ENCODE assay signal across 8 cellular contexts in genomic region chr9:91193658-91194391, GRCh38.
DNase-seq lines count a peak whose midpoint lies in the region; ATAC-seq and TF ChIP-seq lines count a peak whose summit lies in the region.

No MANE protein-coding gene starts in this region.

- intact Hi-C loops in psoas muscle (cut with DNase I) = loop anchor here (1.0 to 10.0 kb wide), 7 partner anchors 77 to 279 kb away; partner anchors contain the start of genes NFIL3 (in 2 of the 2) and AUH (in 1 of the 2)

- H3K9me3 Mint-ChIP-seq in IgD-negative memory B cell = no peaks in the 10 kb centered on the region

- H3K27me3 ChIP-seq in right atrium auricular region (no peaks in the 10 kb centered on the region), psoas muscle (ENCODE audit: insufficient read depth in 3 of 3, low read length in 2 of 3) (no peaks in the 10 kb centered on the region)

- peaks cover 1% of the 10 kb centered on the region for H3K27me3 Mint-ChIP-seq in IgD-negative memory B cell

- no peaks in the 10 kb centered on the region for H3K9me3 ChIP-seq in right atrium auricular region
- H3K9me3 ChIP-seq in psoas muscle = no peaks in the 10 kb centered on the region

- peaks cover 21 to 31% (median 29%) of the 10 kb centered on the region in 3 donors for H3K4me1 Mint-ChIP-seq in IgD-negative memory B cell

- H3K4me1 ChIP-seq in right atrium auricular region (peaks cover 0 to 48% of the 10 kb centered on the region in 2 donors), psoas muscle (peaks cover 54% of the 10 kb centered on the region)

- TF ChIP-seq CTCF in right atrium auricular region (IDR thresholded peaks at IDR 0.05) (peak in 1 of 2 donors; percentile 6), psoas muscle (IDR thresholded peaks at IDR 0.05) (no peak)

- H3K4me3 ChIP-seq in right atrium auricular region (peak overlapping the region; percentile 39 to 51), psoas muscle (peak overlapping the region; percentile 70)

- DNase-seq in Caki2 (ENCODE audit: low read depth) (peak; percentile 89), T-helper 1 cell (peak in 3 of 5 donors; percentile 20 to 94 (median 21)), amniotic epithelial cell (ENCODE audit: low read depth) (peak; percentile 92), right atrium auricular region (ENCODE audit: low spot score) (peak; percentile 94), psoas muscle (peak; percentile 90 to 94), ureter (ENCODE audit: low spot score) (peak; percentile 89)

- ATAC-seq in GM21423 (IDR thresholded peaks at IDR 0.05; ENCODE audit: unreplicated experiment) (peak; percentile 42), psoas muscle (peak; percentile 61 to 71 (median 66))

- peak overlapping the region; percentile 86 to 97 (median 96) for H3K4me3 Mint-ChIP-seq in IgD-negative memory B cell

- in situ Hi-C loops in Caki2 (cut with HindIII; ENCODE audit: low pct_unique_long_range_greater_than_20kb, low sequenced_read_pairs) = no loop called here

- WGBS in psoas muscle, 3 donors = 3 to 5% (median 3%) methylated on average over 52 of the region's 52 CpGs

- H3K27ac ChIP-seq in right atrium auricular region (peak overlapping the region; percentile 95 to 99), psoas muscle (peak overlapping the region; percentile 100)

- H3K36me3 ChIP-seq in right atrium auricular region (no peaks in the 10 kb centered on the region), psoas muscle (ENCODE audit: insufficient read depth in 1 of 2, low read depth in 1 of 2) (no peaks in the 10 kb centered on the region)

- peak overlapping the region; percentile 62 to 94 (median 93) for H3K27ac Mint-ChIP-seq in IgD-negative memory B cell

- H3K36me3 Mint-ChIP-seq in IgD-negative memory B cell = no peaks in the 10 kb centered on the region

Comparison
In these comparisons a context has a peak if more than half of its experiments do, and no peak if none do; other contexts are left out.
1. Peak in every context shown above with its lines: DNase-seq, ATAC-seq, H3K4me3 ChIP-seq and H3K27ac ChIP-seq.
2. DNase-seq: peak in every context shown above with its lines; median percentile 94 in right atrium auricular region; 92 in amniotic epithelial cell; 92 in psoas muscle; 89 in Caki2; 89 in ureter; 21 in T-helper 1 cell.